ENCODE assay signal across 2 cellular contexts in genomic region chr16:70465999-70466811, GRCh38.
TF ChIP-seq lines count a peak whose summit lies in the region.

No MANE protein-coding gene starts in this region.

TF ChIP-seq in HEK293, 187 proteins besides CTCF, POLR2A, EP300 and RAD21:
- no peak for TF ChIP-seq ZFP37 (tag by site-specific recombination; IDR thresholded peaks at IDR 0.05)
- TF ChIP-seq ZNF121 (tag by site-specific recombination; IDR thresholded peaks at IDR 0.05) = peak; percentile 75
TF ChIP-seq in HEK293: peak in this region for 1.

TF ChIP-seq in K562, 482 proteins besides CTCF, POLR2A, EP300 and RAD21:
- TF ChIP-seq ZNF121 (CRISPR knock-in tag; conservative IDR thresholded peaks at IDR 0.05) (peak; percentile 84), RBM22 (IDR thresholded peaks at IDR 0.05; ENCODE audit: low read depth, low read length, poor library complexity, severe bottlenecking) (no peak), CEBPB (tag; IDR thresholded peaks at IDR 0.05) (peak; percentile 36), MTF1 (CRISPR knock-in tag; IDR thresholded peaks at IDR 0.05; ENCODE audit: borderline replicate concordance) (no peak), ARHGAP35 (IDR thresholded peaks at IDR 0.05; ENCODE audit: partially characterized antibody) (no peak)
